In genomic region chr12:2912216-2912575, GRCh38 we compare ENCODE assay signal across 22 cellular contexts. TPM values are rescaled to one million over a fixed set of nuclear protein-coding genes. Genes with fewer than 3 reads are reported as not detected.
DNase-seq lines count a peak whose midpoint lies in the region; ATAC-seq, FAIRE-seq and TF ChIP-seq lines count a peak whose summit lies in the region.
"Had no signal": no experiment of that assay in that cellular context is flagged by ENCODE, and none has a peak within 500 bp of the region (broad histone marks: within the 10 kb centered on the region; RNA-seq: fewer than 3 reads in every experiment).

No MANE protein-coding gene starts in this region.

- no peak for TF ChIP-seq EP300 in H1 (IDR thresholded peaks at IDR 0.05; ENCODE audit: borderline replicate concordance in 1 of 2, low read depth in 2 of 2, low read length in 2 of 2)

- no peaks in the 10 kb centered on the region for H3K9me2 ChIP-seq in GM23338 (ENCODE audit: insufficient read depth)
- H3K9me2 ChIP-seq: SK-N-SH had no signal

- 85% methylated on average over 3 of the region's 3 CpGs; no CpG with 5 or more reads in 1 of the 2 experiments for WGBS in H1 (ENCODE audit: extremely low coverage in 1 of 2, insufficient coverage in 1 of 2, insufficient read length in 1 of 2, insufficient replicate concordance in 2 of 2, low coverage in 1 of 2, low lambda C conversion rate in 2 of 2, missing lambda C conversion rate in 1 of 2), 2 experiments

- ATAC-seq in GM23338 (peak; percentile 65), Panc1 (no peak), GM21619 (IDR thresholded peaks at IDR 0.05; ENCODE audit: unreplicated experiment) (no peak)

- H3K9me3 Mint-ChIP-seq in GM23338 (no peaks in the 10 kb centered on the region), neural progenitor cell (no peaks in the 10 kb centered on the region)

- peaks cover 9% of the 10 kb centered on the region; the same call in 2 of the 3 replicates for H3K36me3 Mint-ChIP-seq in GM23338 (ENCODE audit: low read depth)
- peaks cover 30% of the 10 kb centered on the region for H3K36me3 Mint-ChIP-seq in neural progenitor cell

- H3K27ac ChIP-seq in GM23338 (ENCODE audit: low read depth) (peak overlapping the region; percentile 77), Panc1 (ENCODE audit: low read length) (peak overlapping the region; percentile 24; the same call in 1 of the 2 replicates), H1 (ENCODE audit: low read depth, low read length) (peak overlapping the region; percentile 77), neural progenitor cell (peak overlapping the region; percentile 80), ascending aorta (no peak overlapping the region)
- H3K27ac ChIP-seq: GM23248, PC-9, RWPE1 had no signal

- BruUV-seq in Panc1 (replicated peaks; lab: Mats Ljungman, UMichigan): TSS peak; percentile 9

- no peak; a peak in 1 of 3 replicates for TF ChIP-seq POLR2A in H1 (IDR thresholded peaks at IDR 0.05; ENCODE audit: control extremely low read depth in 1 of 2, low read depth in 2 of 2, low read length in 2 of 2)

- H3K9me3 ChIP-seq in Panc1 (ENCODE audit: control insufficient read depth, insufficient read depth, low read depth, low read length) (no peaks in the 10 kb centered on the region), H1 (ENCODE audit: insufficient read depth in 2 of 2, low read depth in 1 of 2, low read length in 1 of 2) (no peaks in the 10 kb centered on the region), neural progenitor cell (ENCODE audit: low read depth) (no peaks in the 10 kb centered on the region), ascending aorta (no peaks in the 10 kb centered on the region)
- H3K9me3 ChIP-seq: BE2C, SK-N-SH had no signal

- no peak overlapping the region for H2BK120ac ChIP-seq in H1 (replicated peaks; ENCODE audit: low read depth, low read length)

- peak overlapping the region; percentile 29; the same call in 1 of the 2 replicates for H2AK5ac ChIP-seq in H1 (ENCODE audit: low read depth, low read length)

- DNase-seq in GM23338 (ENCODE audit: low spot score) (no peak), Panc1 (ENCODE audit: low read depth, low spot score) (no peak), H1 (ENCODE audit: low read depth in 1 of 2, low spot score in 2 of 2) (no peak), neural progenitor cell (ENCODE audit: low spot score) (no peak), ascending aorta (ENCODE audit: low spot score in 2 of 2) (no peak), foreskin fibroblast (no peak), iPS-NIHi11 (ENCODE audit: low spot score) (no peak)
- DNase-seq: BE2C, GF-D8, GM23248, KBM-7, NCI-H1105, NCI-H146, NCI-H2029, NCI-H2227 treated with DMSO at 0.1 percent for 48 hours, NCI-H510A, PC-9, SHP77 treated with DMSO at 0.1 percent for 48 hours, SK-N-SH had no signal

- peak overlapping the region; percentile 91 for H4K91ac ChIP-seq in H1 (replicated peaks; ENCODE audit: insufficient read length, low read length)

- no peak overlapping the region for H3K56ac ChIP-seq in H1 (replicated peaks; ENCODE audit: insufficient read length, low read depth, low read length)

- H3K4me1 Mint-ChIP-seq in GM23338: peaks cover 26% of the 10 kb centered on the region
- peaks cover 9% of the 10 kb centered on the region for H3K4me1 Mint-ChIP-seq in neural progenitor cell

- H2BK20ac ChIP-seq in H1 (ENCODE audit: low read length): peak overlapping the region; percentile 24; the same call in 1 of the 2 replicates

- peaks cover 2% of the 10 kb centered on the region for H3K27me3 Mint-ChIP-seq in GM23338 (ENCODE audit: insufficient read depth, low read depth, poor library complexity)
- H3K27me3 Mint-ChIP-seq in neural progenitor cell (ENCODE audit: insufficient read depth, low read depth): no peaks in the 10 kb centered on the region

- H4K20me1 ChIP-seq in GM23338 (replicated peaks; ENCODE audit: insufficient read depth) (no peaks in the 10 kb centered on the region), H1 (replicated peaks in 1 of 2; ENCODE audit: control insufficient read depth in 1 of 2, insufficient read depth in 2 of 2, low read length in 2 of 2) (no peaks in the 10 kb centered on the region), neural progenitor cell (ENCODE audit: low read depth) (peaks cover 10% of the 10 kb centered on the region)

- peaks cover 17% of the 10 kb centered on the region for H3K4me1 ChIP-seq in GM23338 (ENCODE audit: insufficient read depth)
- H3K4me1 ChIP-seq in Panc1 (ENCODE audit: control insufficient read depth, insufficient read depth, low read length): no peaks in the 10 kb centered on the region; the same call in 1 of the 2 replicates
- peaks cover 1 to 7% (median 5%) of the 10 kb centered on the region in 4 experiments; a peak in 4 of 7 replicates for H3K4me1 ChIP-seq in H1 (replicated peaks in 1 of 4; ENCODE audit: control insufficient read depth in 3 of 4, insufficient read depth in 4 of 4, low read length in 3 of 4)
- no peaks in the 10 kb centered on the region for H3K4me1 ChIP-seq in neural progenitor cell
- H3K4me1 ChIP-seq in ascending aorta: no peaks in the 10 kb centered on the region
- H3K4me1 ChIP-seq: BE2C had no signal

- no peaks in the 10 kb centered on the region for H3K79me1 ChIP-seq in H1 (ENCODE audit: low read depth, low read length)

- H3K4ac ChIP-seq in H1 (replicated peaks; ENCODE audit: insufficient read length, low read depth, low read length): no peak overlapping the region

- H3F3A ChIP-seq in GM23338 (replicated peaks; ENCODE audit: low read depth): 0 out of 2 replicates have a peak, but pooled peaks cover 3% of the 10 kb centered on the region
- peaks cover 7% of the 10 kb centered on the region for H3F3A ChIP-seq in neural progenitor cell (ENCODE audit: low read depth)

- H2BK15ac ChIP-seq in H1 (ENCODE audit: low read length): no peak overlapping the region; the same call in 1 of the 2 replicates

- H2BK5ac ChIP-seq in H1 (ENCODE audit: low read depth, low read length): no peak overlapping the region

- no peak overlapping the region for H3K9ac ChIP-seq in H1 (replicated peaks in 1 of 4; ENCODE audit: extremely low read depth in 1 of 4, low read depth in 3 of 4, low read length in 3 of 4)
- H3K9ac ChIP-seq in neural progenitor cell: no peak overlapping the region
- H3K9ac ChIP-seq: GM23248, SK-N-SH had no signal

- H3K36me3 ChIP-seq in GM23338 (ENCODE audit: insufficient read depth): no peaks in the 10 kb centered on the region
- H3K36me3 ChIP-seq in Panc1 (ENCODE audit: control insufficient read depth, insufficient read depth, low read length): peaks cover 2% of the 10 kb centered on the region; the same call in 1 of the 2 replicates
- H3K36me3 ChIP-seq in H1 (ENCODE audit: control insufficient read depth in 2 of 4, insufficient read depth in 4 of 4, low read length in 3 of 4): peaks cover 0 to 4% (median 0%) of the 10 kb centered on the region in 4 experiments; a peak in 1 of 8 replicates
- H3K36me3 ChIP-seq in neural progenitor cell: no peaks in the 10 kb centered on the region
- H3K36me3 ChIP-seq in ascending aorta: peaks cover 13 to 54% of the 10 kb centered on the region in 2 donors

- CTCF ChIA-PET in Panc1 (lab: Charles Lee): no interaction called here
- CTCF ChIA-PET in H1 (lab: Charles Lee; ENCODE audit: partially characterized antibody): interaction anchor here (0.8 to 3.6 kb wide), 7 partner anchors 11 to 32 kb away, joined by 3 to 19 read pairs (median 4); no protein-coding TSS in a partner anchor

- no peak overlapping the region for H4K8ac ChIP-seq in H1 (ENCODE audit: extremely low read depth, insufficient read depth, low read length)

- no peak for TF ChIP-seq RAD21 in H1 (IDR thresholded peaks at IDR 0.05 in 1 of 2, conservative IDR thresholded peaks at IDR 0.05 in 1 of 2; ENCODE audit: low read depth in 2 of 2, low read length in 2 of 2)

- no peak overlapping the region for H4K5ac ChIP-seq in H1 (ENCODE audit: insufficient read length, low read depth, low read length)

- no peak overlapping the region for H3K23ac ChIP-seq in H1 (ENCODE audit: insufficient read length)

- H3K27me3 ChIP-seq in GM23338 (ENCODE audit: insufficient read depth): no peaks in the 10 kb centered on the region
- H3K27me3 ChIP-seq in Panc1 (ENCODE audit: control insufficient read depth, insufficient read depth, low read length): no peaks in the 10 kb centered on the region
- H3K27me3 ChIP-seq in H1 (replicated peaks in 1 of 4; ENCODE audit: control insufficient read depth in 3 of 4, extremely low read depth in 1 of 4, insufficient read depth in 3 of 4, low read length in 3 of 4): no peaks in the 10 kb centered on the region
- H3K27me3 ChIP-seq in neural progenitor cell: no peaks in the 10 kb centered on the region
- no peaks in the 10 kb centered on the region for H3K27me3 ChIP-seq in ascending aorta
- H3K27me3 ChIP-seq: BE2C had no signal

- H3K4me3 Mint-ChIP-seq in GM23338: no peak overlapping the region
- no peak overlapping the region for H3K4me3 Mint-ChIP-seq in neural progenitor cell

- TF ChIP-seq CTCF in GM23338 (conservative IDR thresholded peaks at IDR 0.05; ENCODE audit: low read depth in 2 of 2) (no peak), Panc1 (IDR thresholded peaks at IDR 0.05) (no peak), H1 (IDR thresholded peaks at IDR 0.05; ENCODE audit: control extremely low read depth in 1 of 3, insufficient read depth in 1 of 3, low read depth in 1 of 3, low read length in 3 of 3) (no peak), neural progenitor cell (IDR thresholded peaks at IDR 0.05) (no peak), ascending aorta (IDR thresholded peaks at IDR 0.05) (no peak), foreskin fibroblast (IDR thresholded peaks at IDR 0.05; ENCODE audit: low read depth, low read length) (no peak)

- H3K79me2 ChIP-seq in GM23338 (replicated peaks; ENCODE audit: insufficient read depth): no peaks in the 10 kb centered on the region
- H3K79me2 ChIP-seq in H1 (ENCODE audit: control insufficient read depth in 1 of 2, insufficient read depth in 2 of 2, low read length in 2 of 2): no peaks in the 10 kb centered on the region
- H3K79me2 ChIP-seq in neural progenitor cell (ENCODE audit: low read depth): peaks cover 10% of the 10 kb centered on the region

- H3K18ac ChIP-seq in H1 (ENCODE audit: extremely low read depth, low read length): no peak overlapping the region

- in situ Hi-C loops in Panc1 (cut with HindIII; ENCODE audit: low pct_unique_long_range_greater_than_20kb, low sequenced_read_pairs): no loop called here

- FAIRE-seq in H1 (lab: Jason Lieb, UNC): no peak
- FAIRE-seq: A204.1 had no signal

- H2BK12ac ChIP-seq in H1 (ENCODE audit: low read depth, low read length): peak overlapping the region; percentile 73; the same call in 1 of the 2 replicates

- H3K4me2 ChIP-seq in GM23338: peak overlapping the region; percentile 30
- 0 out of 4 replicates have a peak overlapping the region, but pooled peaks have one; percentile 24 for H3K4me2 ChIP-seq in H1 (ENCODE audit: insufficient read depth in 1 of 2, low read depth in 2 of 2, low read length in 2 of 2)
- no peak overlapping the region for H3K4me2 ChIP-seq in neural progenitor cell
- H3K4me2 ChIP-seq: PC-9, SK-N-SH had no signal

- intact Hi-C loops in Panc1 (cut with micrococcal nuclease; ENCODE audit: unreplicated experiment) (no loop called here), ascending aorta (cut with DNase I) (no loop called here)

- no peak overlapping the region for H3K4me3 ChIP-seq in GM23338
- no peak overlapping the region for H3K4me3 ChIP-seq in Panc1 (ENCODE audit: low read depth in 2 of 2, low read length in 2 of 2)
- no peak overlapping the region for H3K4me3 ChIP-seq in H1 (ENCODE audit: extremely low read depth in 1 of 4, insufficient read depth in 2 of 4, low read depth in 3 of 4, low read length in 4 of 4)
- no peak overlapping the region for H3K4me3 ChIP-seq in neural progenitor cell
- H3K4me3 ChIP-seq in ascending aorta: no peak overlapping the region
- no peak overlapping the region for H3K4me3 ChIP-seq in foreskin fibroblast (ENCODE audit: low read depth in 1 of 2, low read length in 2 of 2)
- H3K4me3 ChIP-seq: GM23248, PC-9 had no signal

- H3K27ac Mint-ChIP-seq in GM23338 (peak overlapping the region; percentile 88; the same call in 1 of the 2 replicates), neural progenitor cell (no peak overlapping the region)

- H3K23me2 ChIP-seq in H1 (ENCODE audit: low read depth, low read length): no peaks in the 10 kb centered on the region

- H2AFZ ChIP-seq in GM23338 (no peak overlapping the region), H1 (ENCODE audit: low read length) (no peak overlapping the region), neural progenitor cell (replicated peaks) (no peak overlapping the region)
- H2AFZ ChIP-seq: GM23248, PC-9 had no signal

- no peak overlapping the region for H3K14ac ChIP-seq in H1 (ENCODE audit: insufficient read length)

- POLR2A ChIA-PET in Panc1 (lab: Charles Lee) (no interaction called here), H1 (lab: Charles Lee; ENCODE audit: partially characterized antibody) (interaction anchor here (0.5 to 1.2 kb wide), 9 partner anchors 12 to 1361 kb away, joined by 3 to 5 read pairs (median 3); partner anchors contain the start of genes CCND2 and TEX52)

RNA-seq across cellular contexts. Expression of gene TULP3, which starts 21.5 kb away (rescaled TPM):
- 17.5 and 18.8 TPM in 2 replicates for total RNA-seq in GM23338 (2014; rRNA removed; shearing (Covaris generic))
- polyA plus RNA-seq in GM23338 (2016; fragmentation: Nextera tagmentation; extraction: Ambion mirVana) (11.6 and 15.1 TPM in 2 replicates), H1 (2011; rRNA removed) (19.3 and 21.2 TPM in 2 replicates)
- total RNA-seq in Panc1 (2021; ENCODE audit: unreplicated experiment) (29.3 TPM), neural progenitor cell (ENCODE audit: low replicate concordance) (33.4 and 33.5 TPM in 2 replicates), ascending aorta (24.8 TPM)
- 23.1 TPM for polyA plus RNA-seq in Panc1 (2012; ENCODE audit: insufficient read length)
- total RNA-seq in H1 (2021; fragmentation: NEBNext Ultra II Directional; extraction: Animal tissue kit (Norgen Biotek cat#: 25700)): 18.4 and 21.7 TPM in 2 replicates
- polyA plus RNA-seq in H1 (2011; cell fraction: cytosol; rRNA removed): 18.5 TPM
- 21.2 TPM for polyA plus RNA-seq in H1 (2011; cell fraction: nucleus; rRNA removed)
- polyA plus RNA-seq in H1 (2012, experiment 1 of 2): 19.8 to 22.0 TPM (median 21.5 TPM) in 4 replicates
- 8.8 TPM for polyA plus RNA-seq in H1 (2012, experiment 2 of 2)
- polyA plus RNA-seq in H1 (2013, experiment 1 of 2): 22.4 TPM
- 21.2 TPM for polyA plus RNA-seq in H1 (2013, experiment 2 of 2)
- 16.1 and 17.4 TPM in 2 replicates for polyA minus RNA-seq in H1 (2011; rRNA and poly(A)+ RNA removed)
- 9.6 TPM for polyA minus RNA-seq in H1 (2011; cell fraction: cytosol; rRNA and poly(A)+ RNA removed)
- 6.7 TPM for polyA minus RNA-seq in H1 (2011; cell fraction: nucleus; rRNA and poly(A)+ RNA removed)

RNA-seq across cellular contexts. Expression of gene RHNO1, which starts 35.2 kb away (rescaled TPM):
- total RNA-seq in GM23338 (2014; rRNA removed; shearing (Covaris generic)): 56.4 and 80.4 TPM in 2 replicates
- 63.8 and 71.1 TPM in 2 replicates for polyA plus RNA-seq in GM23338 (2016; fragmentation: Nextera tagmentation; extraction: Ambion mirVana)
- 37.7 TPM for total RNA-seq in Panc1 (2021; ENCODE audit: unreplicated experiment)
- polyA plus RNA-seq in Panc1 (2012; ENCODE audit: insufficient read length): 22.2 TPM
- total RNA-seq in H1 (2021; fragmentation: NEBNext Ultra II Directional; extraction: Animal tissue kit (Norgen Biotek cat#: 25700)): 41.9 and 55.8 TPM in 2 replicates
- polyA plus RNA-seq in H1 (2011; rRNA removed): 45.5 and 56.9 TPM in 2 replicates
- 57.9 TPM for polyA plus RNA-seq in H1 (2011; cell fraction: cytosol; rRNA removed)
- 44.7 TPM for polyA plus RNA-seq in H1 (2011; cell fraction: nucleus; rRNA removed)
- polyA plus RNA-seq in H1 (2012, experiment 1 of 2): 49.4 to 57.6 TPM (median 53.0 TPM) in 4 replicates
- polyA plus RNA-seq in H1 (2012, experiment 2 of 2): 26.6 TPM
- polyA plus RNA-seq in H1 (2013, experiment 1 of 2): 62.4 TPM
- polyA plus RNA-seq in H1 (2013, experiment 2 of 2): 64.0 TPM
- 43.7 and 54.0 TPM in 2 replicates for polyA minus RNA-seq in H1 (2011; rRNA and poly(A)+ RNA removed)
- 25.8 TPM for polyA minus RNA-seq in H1 (2011; cell fraction: cytosol; rRNA and poly(A)+ RNA removed)
- polyA minus RNA-seq in H1 (2011; cell fraction: nucleus; rRNA and poly(A)+ RNA removed): 37.7 TPM
- total RNA-seq in neural progenitor cell (ENCODE audit: low replicate concordance): 95.5 and 140 TPM in 2 replicates
- 2.9 TPM for total RNA-seq in ascending aorta

RNA-seq across cellular contexts. Expression of gene FOXM1, which starts 35.2 kb away (rescaled TPM):
- total RNA-seq in GM23338 (2014; rRNA removed; shearing (Covaris generic)): 73.4 and 98.1 TPM in 2 replicates
- 24.1 and 31.0 TPM in 2 replicates for polyA plus RNA-seq in GM23338 (2016; fragmentation: Nextera tagmentation; extraction: Ambion mirVana)
- total RNA-seq in Panc1 (2021; ENCODE audit: unreplicated experiment): 71.2 TPM
- 25.7 TPM for polyA plus RNA-seq in Panc1 (2012; ENCODE audit: insufficient read length)
- 118 and 121 TPM in 2 replicates for total RNA-seq in H1 (2021; fragmentation: NEBNext Ultra II Directional; extraction: Animal tissue kit (Norgen Biotek cat#: 25700))
- polyA plus RNA-seq in H1 (2011; rRNA removed): 58.1 and 83.5 TPM in 2 replicates
- polyA plus RNA-seq in H1 (2011; cell fraction: cytosol; rRNA removed): 39.6 TPM
- 69.2 TPM for polyA plus RNA-seq in H1 (2011; cell fraction: nucleus; rRNA removed)
- 87.5 to 101 TPM (median 96.4 TPM) in 4 replicates for polyA plus RNA-seq in H1 (2012, experiment 1 of 2)
- 104 TPM for polyA plus RNA-seq in H1 (2012, experiment 2 of 2)
- polyA plus RNA-seq in H1 (2013, experiment 1 of 2): 81.5 TPM
- polyA plus RNA-seq in H1 (2013, experiment 2 of 2): 79.4 TPM
- polyA minus RNA-seq in H1 (2011; rRNA and poly(A)+ RNA removed): 53.5 and 68.9 TPM in 2 replicates
- 75.2 TPM for polyA minus RNA-seq in H1 (2011; cell fraction: cytosol; rRNA and poly(A)+ RNA removed)
- 39.8 TPM for polyA minus RNA-seq in H1 (2011; cell fraction: nucleus; rRNA and poly(A)+ RNA removed)
- 38.2 and 50.9 TPM in 2 replicates for total RNA-seq in neural progenitor cell (ENCODE audit: low replicate concordance)
- not detected for total RNA-seq in ascending aorta

RNA-seq across cellular contexts. Expression of gene TEAD4, which starts 47.0 kb away (rescaled TPM):
- total RNA-seq in GM23338 (2014; rRNA removed; shearing (Covaris generic)): 137 and 145 TPM in 2 replicates
- 56.0 and 68.1 TPM in 2 replicates for polyA plus RNA-seq in GM23338 (2016; fragmentation: Nextera tagmentation; extraction: Ambion mirVana)
- 47.6 TPM for total RNA-seq in Panc1 (2021; ENCODE audit: unreplicated experiment)
- 42.0 TPM for polyA plus RNA-seq in Panc1 (2012; ENCODE audit: insufficient read length)
- total RNA-seq in H1 (2021; fragmentation: NEBNext Ultra II Directional; extraction: Animal tissue kit (Norgen Biotek cat#: 25700)): 116 TPM in 2 replicates
- 56.7 and 90.1 TPM in 2 replicates for polyA plus RNA-seq in H1 (2011; rRNA removed)
- polyA plus RNA-seq in H1 (2011; cell fraction: cytosol; rRNA removed): 73.5 TPM
- 80.7 TPM for polyA plus RNA-seq in H1 (2011; cell fraction: nucleus; rRNA removed)
- polyA plus RNA-seq in H1 (2012, experiment 1 of 2): 61.3 to 87.1 TPM (median 74.6 TPM) in 4 replicates
- polyA plus RNA-seq in H1 (2012, experiment 2 of 2): 80.7 TPM
- polyA plus RNA-seq in H1 (2013, experiment 1 of 2): 69.8 TPM
- polyA plus RNA-seq in H1 (2013, experiment 2 of 2): 72.8 TPM
- 53.3 and 61.0 TPM in 2 replicates for polyA minus RNA-seq in H1 (2011; rRNA and poly(A)+ RNA removed)
- 73.5 TPM for polyA minus RNA-seq in H1 (2011; cell fraction: cytosol; rRNA and poly(A)+ RNA removed)
- 47.6 TPM for polyA minus RNA-seq in H1 (2011; cell fraction: nucleus; rRNA and poly(A)+ RNA removed)
- total RNA-seq in neural progenitor cell (ENCODE audit: low replicate concordance): 8.8 and 22.5 TPM in 2 replicates
- total RNA-seq in ascending aorta: 76.1 TPM

RNA-seq across cellular contexts. Expression of gene TEX52, which starts 55.4 kb away (rescaled TPM):
- not detected in 2 replicates for total RNA-seq in GM23338 (2014; rRNA removed; shearing (Covaris generic))
- not detected in 2 replicates for polyA plus RNA-seq in GM23338 (2016; fragmentation: Nextera tagmentation; extraction: Ambion mirVana)
- total RNA-seq in Panc1 (2021; ENCODE audit: unreplicated experiment): not detected
- polyA plus RNA-seq in Panc1 (2012; ENCODE audit: insufficient read length): not detected
- not detected in 2 replicates for total RNA-seq in H1 (2021; fragmentation: NEBNext Ultra II Directional; extraction: Animal tissue kit (Norgen Biotek cat#: 25700))
- polyA plus RNA-seq in H1 (2011; rRNA removed): not detected in 2 replicates
- not detected for polyA plus RNA-seq in H1 (2011; cell fraction: cytosol; rRNA removed)
- polyA plus RNA-seq in H1 (2011; cell fraction: nucleus; rRNA removed): not detected
- 0.42 to 0.52 TPM (median 0.51 TPM) in 3 of 4 replicates, not detected in the other for polyA plus RNA-seq in H1 (2012, experiment 1 of 2)
- not detected for polyA plus RNA-seq in H1 (2012, experiment 2 of 2)
- polyA plus RNA-seq in H1 (2013, experiment 1 of 2): not detected
- polyA plus RNA-seq in H1 (2013, experiment 2 of 2): not detected
- not detected in 2 replicates for polyA minus RNA-seq in H1 (2011; rRNA and poly(A)+ RNA removed)
- polyA minus RNA-seq in H1 (2011; cell fraction: cytosol; rRNA and poly(A)+ RNA removed): not detected
- polyA minus RNA-seq in H1 (2011; cell fraction: nucleus; rRNA and poly(A)+ RNA removed): not detected
- total RNA-seq in neural progenitor cell (ENCODE audit: low replicate concordance): not detected in 2 replicates
- not detected for total RNA-seq in ascending aorta
- total RNA-seq: GM23248, PC-9 had no signal
- polyA plus RNA-seq: GM23248, SK-N-SH had no signal

Comparison
In these comparisons a context has a peak if more than half of its experiments do, and no peak if none do; other contexts are left out.
1. H3K27ac ChIP-seq: peak in GM23338 (single experiment), Panc1 (single experiment), H1 (single experiment) and neural progenitor cell (single experiment); none in ascending aorta (0 of 2).
2. RNA of gene FOXM1, which starts 35.2 kb away (total RNA-seq): 118 to 121 TPM in H1, 73.4 to 98.1 TPM in GM23338, 71.2 TPM in Panc1 (single experiment) and 38.2 to 50.9 TPM in neural progenitor cell; not detected in ascending aorta (single experiment); every median in the first group is over 10 times any median in the second.